In the genomic region with DNA sequence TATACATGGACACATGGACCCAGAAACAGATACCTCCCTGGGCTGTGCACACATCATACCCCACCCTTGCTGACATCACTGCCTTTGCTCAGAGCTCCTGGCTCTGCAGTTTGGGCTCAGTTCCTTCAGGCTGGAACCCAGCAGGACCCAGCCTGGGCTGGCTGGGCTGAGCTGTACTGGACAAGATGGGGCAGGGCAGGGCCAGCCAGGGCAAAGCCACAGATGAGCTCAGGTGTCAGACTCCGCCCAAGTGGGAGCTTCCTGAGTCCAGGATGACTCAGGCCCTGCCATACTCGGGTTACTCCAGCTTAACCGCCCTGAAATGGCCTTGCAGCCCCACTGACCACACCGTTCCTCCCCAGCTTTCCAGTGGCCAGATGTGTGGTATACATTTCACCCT, we compare ENCODE assay signal across 13 cellular contexts.
DNase-seq lines count a peak whose midpoint lies in the region; ATAC-seq, FAIRE-seq and TF ChIP-seq lines count a peak whose summit lies in the region.
"Had no signal": no experiment of that assay in that cellular context is flagged by ENCODE, and none has a peak within 500 bp of the region (broad histone marks: within the 10 kb centered on the region; RNA-seq: fewer than 3 reads in every experiment).

No MANE protein-coding gene starts in this region.

- FAIRE-seq in HTR-8/SVneo (lab: Jason Lieb, UNC) = peak; percentile 89
- no peak for FAIRE-seq in GM12878 (lab: Jason Lieb, UNC)
- FAIRE-seq in D721Med (lab: Jason Lieb, UNC) = no peak
- FAIRE-seq: islet of Langerhans had no signal

- TF ChIP-seq POLR2A in GM12878 (IDR thresholded peaks at IDR 0.05; ENCODE audit: low read depth, low read length) (no peak), stomach (IDR thresholded peaks at IDR 0.05) (no peak)

- TF ChIP-seq EP300 in GM12878 (IDR thresholded peaks at IDR 0.05; ENCODE audit: borderline replicate concordance in 1 of 2, control insufficient read depth in 1 of 2, low read depth in 2 of 2, low read length in 2 of 2) = no peak
- TF ChIP-seq EP300 in stomach (IDR thresholded peaks at IDR 0.05) = no peak

- SMC1A ChIA-PET in GM12878 (lab: Charles Lee; ENCODE audit: uncharacterized antibody, unreplicated experiment) = no interaction called here

- no TSS peak for BruUV-seq in GM12878 (replicated peaks; lab: Mats Ljungman, UMichigan)

- H4K20me1 ChIP-seq in GM12878 (ENCODE audit: control insufficient read depth, insufficient read depth) = no peaks in the 10 kb centered on the region

- no peak overlapping the region for H3K4me2 ChIP-seq in GM12878 (ENCODE audit: control insufficient read depth, insufficient read depth)

- no peaks in the 10 kb centered on the region for H3K79me2 ChIP-seq in GM12878 (ENCODE audit: control insufficient read depth, insufficient read depth, low read length)
- H3K79me2 ChIP-seq: parathyroid adenoma had no signal

- H3K27me3 Mint-ChIP-seq in activated CD4-positive, alpha-beta T cell treated with anti-CD3 and anti-CD28 coated beads, Interleukin-2, amount 10 ng/mL, durations not matched to agents 7 days and 5 days = no peaks in the 10 kb centered on the region
- H3K27me3 Mint-ChIP-seq: central memory CD8-positive, alpha-beta T cell had no signal

- peak; percentile 63 for ATAC-seq in GM12878

- H2AFZ ChIP-seq in GM12878 (ENCODE audit: control insufficient read depth, low read depth, low read length) = no peak overlapping the region
- H2AFZ ChIP-seq: parathyroid adenoma had no signal

- H3K36me3 ChIP-seq in GM12878 (ENCODE audit: control insufficient read depth in 2 of 2, insufficient read depth in 2 of 2, low read length in 1 of 2) (no peaks in the 10 kb centered on the region), kidney epithelial cell (ENCODE audit: control insufficient read depth, insufficient read depth, low read length) (no peaks in the 10 kb centered on the region), stomach (no peaks in the 10 kb centered on the region)

- POLR2A ChIA-PET in GM12878 (lab: Charles Lee) = no interaction called here
- POLR2A ChIA-PET in activated CD4-positive, alpha-beta T cell treated with anti-CD3 and anti-CD28 coated beads, Interleukin-2, amount 10 ng/mL, durations not matched to agents 7 days and 5 days (lab: Charles Lee) = no interaction called here

- CTCF ChIA-PET in GM12878 (lab: Yijun Ruan, JAX) = no interaction called here
- CTCF ChIA-PET in activated CD4-positive, alpha-beta T cell treated with anti-CD3 and anti-CD28 coated beads, Interleukin-2, amount 10 ng/mL, durations not matched to agents 7 days and 5 days (lab: Charles Lee) = no interaction called here

- no peaks in the 10 kb centered on the region for H3K4me1 Mint-ChIP-seq in activated CD4-positive, alpha-beta T cell treated with anti-CD3 and anti-CD28 coated beads, Interleukin-2, amount 10 ng/mL, durations not matched to agents 7 days and 5 days
- H3K4me1 Mint-ChIP-seq: central memory CD8-positive, alpha-beta T cell had no signal

- no peak overlapping the region for H3K27ac Mint-ChIP-seq in activated CD4-positive, alpha-beta T cell treated with anti-CD3 and anti-CD28 coated beads, Interleukin-2, amount 10 ng/mL, durations not matched to agents 7 days and 5 days

- in situ Hi-C loops in GM12878 (cut with MboI) = no loop called here

- H3K4me1 ChIP-seq in GM12878 (ENCODE audit: control insufficient read depth, insufficient read depth, low read length) (no peaks in the 10 kb centered on the region), stomach (peaks cover 0 to 5% (median 0%) of the 10 kb centered on the region in 4 donors)
- H3K4me1 ChIP-seq: parathyroid adenoma had no signal

- no peak overlapping the region for H3K4me3 Mint-ChIP-seq in activated CD4-positive, alpha-beta T cell treated with anti-CD3 and anti-CD28 coated beads, Interleukin-2, amount 10 ng/mL, durations not matched to agents 7 days and 5 days
- H3K4me3 Mint-ChIP-seq: central memory CD8-positive, alpha-beta T cell had no signal

- H3K27ac ChIP-seq in GM12878 (ENCODE audit: control insufficient read depth, insufficient read depth) (no peak overlapping the region), stomach (no peak overlapping the region)
- H3K27ac ChIP-seq: parathyroid adenoma had no signal

- 14% methylated on average over 4 of the region's 4 CpGs for WGBS in GM12878 (ENCODE audit: insufficient coverage, insufficient replicate concordance, low lambda C conversion rate, missing lambda C conversion rate)
- WGBS in stomach, 5 donors = 70 to 94% (median 86%) methylated on average over 2 to 4 of the region's 4 CpGs

- H3K9me3 ChIP-seq in GM12878 (replicated peaks; ENCODE audit: control insufficient read depth, insufficient read depth, low read length) (no peaks in the 10 kb centered on the region), stomach (no peaks in the 10 kb centered on the region)

- no peaks in the 10 kb centered on the region for H3K9me3 Mint-ChIP-seq in activated CD4-positive, alpha-beta T cell treated with anti-CD3 and anti-CD28 coated beads, Interleukin-2, amount 10 ng/mL, durations not matched to agents 7 days and 5 days
- H3K9me3 Mint-ChIP-seq: central memory CD8-positive, alpha-beta T cell had no signal

- no peaks in the 10 kb centered on the region for H3K36me3 Mint-ChIP-seq in activated CD4-positive, alpha-beta T cell treated with anti-CD3 and anti-CD28 coated beads, Interleukin-2, amount 10 ng/mL, durations not matched to agents 7 days and 5 days (ENCODE audit: low read depth)

- TF ChIP-seq CTCF in GM12878 (IDR thresholded peaks at IDR 0.05 in 2 of 3, conservative IDR thresholded peaks at IDR 0.05 in 1 of 3; ENCODE audit: control insufficient read depth in 2 of 3, extremely low read depth in 1 of 3, insufficient read depth in 1 of 3, low read depth in 3 of 3, low read length in 3 of 3) = no peak
- TF ChIP-seq CTCF in kidney epithelial cell (IDR thresholded peaks at IDR 0.05; ENCODE audit: insufficient read depth, low read length, poor library complexity, severe bottlenecking) = no peak
- TF ChIP-seq CTCF in D721Med (IDR thresholded peaks at IDR 0.05; ENCODE audit: insufficient read depth, missing control alignments) = no peak
- no peak for TF ChIP-seq CTCF in stomach (IDR thresholded peaks at IDR 0.05)

- intact Hi-C loops in GM12878 (cut with micrococcal nuclease; ENCODE audit: unreplicated experiment) (no loop called here), stomach (cut with DNase I; ENCODE audit: low total_unique reads) (no loop called here)

- TF ChIP-seq RAD21 in GM12878 (IDR thresholded peaks at IDR 0.05; ENCODE audit: insufficient read depth, low read depth, low read length) = no peak

- H3K27me3 ChIP-seq in GM12878 (replicated peaks in 1 of 2; ENCODE audit: control insufficient read depth in 2 of 2, insufficient read depth in 2 of 2, low read length in 1 of 2) = no peaks in the 10 kb centered on the region
- H3K27me3 ChIP-seq in kidney epithelial cell (ENCODE audit: control insufficient read depth, insufficient read depth, low read length) = no peaks in the 10 kb centered on the region
- H3K27me3 ChIP-seq in stomach = no peaks in the 10 kb centered on the region

- H3K9ac ChIP-seq in GM12878 (ENCODE audit: control insufficient read depth, insufficient read depth, low read length) = no peak overlapping the region
- H3K9ac ChIP-seq: parathyroid adenoma had no signal

- RAD21 ChIA-PET in GM12878 (lab: Charles Lee; ENCODE audit: unreplicated experiment) = no interaction called here

- H3K4me3 ChIP-seq in GM12878 (no peak overlapping the region), kidney epithelial cell (ENCODE audit: low read depth, low read length) (no peak overlapping the region), stomach (no peak overlapping the region)

- DNase-seq in COLO668 (lab: John Stamatoyannopoulos, UW; ENCODE audit: unreplicated experiment) (peak; percentile 77), HTR-8/SVneo (ENCODE audit: insufficient read length, low spot score) (peak; percentile 90), GM12878 (ENCODE audit: low read depth, low spot score) (no peak), kidney epithelial cell (ENCODE audit: low read depth) (peak; percentile 79), D721Med (ENCODE audit: insufficient read length, low spot score) (no peak), stomach (no peak), NCI-H1436 (lab: John Stamatoyannopoulos, UW) (no peak)
- DNase-seq in activated CD4-positive, alpha-beta T cell treated with anti-CD3 and anti-CD28 coated beads, Interleukin-2, amount 10 ng/mL, durations not matched to agents 7 days and 5 days = no peak
- DNase-seq: COR-L47, SHP77 treated with DMSO at 0.1 percent for 48 hours had no signal

TF ChIP-seq in GM12878, 131 proteins besides CTCF, POLR2A, EP300 and RAD21 (continues in another document):
- TF ChIP-seq, protein P1, sequence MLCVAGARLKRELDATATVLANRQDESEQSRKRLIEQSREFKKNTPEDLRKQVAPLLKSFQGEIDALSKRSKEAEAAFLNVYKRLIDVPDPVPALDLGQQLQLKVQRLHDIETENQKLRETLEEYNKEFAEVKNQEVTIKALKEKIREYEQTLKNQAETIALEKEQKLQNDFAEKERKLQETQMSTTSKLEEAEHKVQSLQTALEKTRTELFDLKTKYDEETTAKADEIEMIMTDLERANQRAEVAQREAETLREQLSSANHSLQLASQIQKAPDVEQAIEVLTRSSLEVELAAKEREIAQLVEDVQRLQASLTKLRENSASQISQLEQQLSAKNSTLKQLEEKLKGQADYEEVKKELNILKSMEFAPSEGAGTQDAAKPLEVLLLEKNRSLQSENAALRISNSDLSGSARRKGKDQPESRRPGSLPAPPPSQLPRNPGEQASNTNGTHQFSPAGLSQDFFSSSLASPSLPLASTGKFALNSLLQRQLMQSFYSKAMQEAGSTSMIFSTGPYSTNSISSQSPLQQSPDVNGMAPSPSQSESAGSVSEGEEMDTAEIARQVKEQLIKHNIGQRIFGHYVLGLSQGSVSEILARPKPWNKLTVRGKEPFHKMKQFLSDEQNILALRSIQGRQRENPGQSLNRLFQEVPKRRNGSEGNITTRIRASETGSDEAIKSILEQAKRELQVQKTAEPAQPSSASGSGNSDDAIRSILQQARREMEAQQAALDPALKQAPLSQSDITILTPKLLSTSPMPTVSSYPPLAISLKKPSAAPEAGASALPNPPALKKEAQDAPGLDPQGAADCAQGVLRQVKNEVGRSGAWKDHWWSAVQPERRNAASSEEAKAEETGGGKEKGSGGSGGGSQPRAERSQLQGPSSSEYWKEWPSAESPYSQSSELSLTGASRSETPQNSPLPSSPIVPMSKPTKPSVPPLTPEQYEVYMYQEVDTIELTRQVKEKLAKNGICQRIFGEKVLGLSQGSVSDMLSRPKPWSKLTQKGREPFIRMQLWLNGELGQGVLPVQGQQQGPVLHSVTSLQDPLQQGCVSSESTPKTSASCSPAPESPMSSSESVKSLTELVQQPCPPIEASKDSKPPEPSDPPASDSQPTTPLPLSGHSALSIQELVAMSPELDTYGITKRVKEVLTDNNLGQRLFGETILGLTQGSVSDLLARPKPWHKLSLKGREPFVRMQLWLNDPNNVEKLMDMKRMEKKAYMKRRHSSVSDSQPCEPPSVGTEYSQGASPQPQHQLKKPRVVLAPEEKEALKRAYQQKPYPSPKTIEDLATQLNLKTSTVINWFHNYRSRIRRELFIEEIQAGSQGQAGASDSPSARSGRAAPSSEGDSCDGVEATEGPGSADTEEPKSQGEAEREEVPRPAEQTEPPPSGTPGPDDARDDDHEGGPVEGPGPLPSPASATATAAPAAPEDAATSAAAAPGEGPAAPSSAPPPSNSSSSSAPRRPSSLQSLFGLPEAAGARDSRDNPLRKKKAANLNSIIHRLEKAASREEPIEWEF (IDR thresholded peaks at IDR 0.05; ENCODE audit: insufficient replicate concordance, low read depth, low read length) = no peak

Comparison
In these comparisons a context has a peak if more than half of its experiments do, and no peak if none do; other contexts are left out.
1. DNase-seq: peak in COLO668 (single experiment), HTR-8/SVneo (single experiment) and kidney epithelial cell (single experiment); none in GM12878 (single experiment), D721Med (single experiment), stomach (single experiment), activated CD4-positive, alpha-beta T cell treated with anti-CD3 and anti-CD28 coated beads, Interleukin-2, amount 10 ng/mL, durations not matched to agents 7 days and 5 days (single experiment) and NCI-H1436 (single experiment).